8 cellular contexts compared by ENCODE assay signal in the genomic region with DNA sequence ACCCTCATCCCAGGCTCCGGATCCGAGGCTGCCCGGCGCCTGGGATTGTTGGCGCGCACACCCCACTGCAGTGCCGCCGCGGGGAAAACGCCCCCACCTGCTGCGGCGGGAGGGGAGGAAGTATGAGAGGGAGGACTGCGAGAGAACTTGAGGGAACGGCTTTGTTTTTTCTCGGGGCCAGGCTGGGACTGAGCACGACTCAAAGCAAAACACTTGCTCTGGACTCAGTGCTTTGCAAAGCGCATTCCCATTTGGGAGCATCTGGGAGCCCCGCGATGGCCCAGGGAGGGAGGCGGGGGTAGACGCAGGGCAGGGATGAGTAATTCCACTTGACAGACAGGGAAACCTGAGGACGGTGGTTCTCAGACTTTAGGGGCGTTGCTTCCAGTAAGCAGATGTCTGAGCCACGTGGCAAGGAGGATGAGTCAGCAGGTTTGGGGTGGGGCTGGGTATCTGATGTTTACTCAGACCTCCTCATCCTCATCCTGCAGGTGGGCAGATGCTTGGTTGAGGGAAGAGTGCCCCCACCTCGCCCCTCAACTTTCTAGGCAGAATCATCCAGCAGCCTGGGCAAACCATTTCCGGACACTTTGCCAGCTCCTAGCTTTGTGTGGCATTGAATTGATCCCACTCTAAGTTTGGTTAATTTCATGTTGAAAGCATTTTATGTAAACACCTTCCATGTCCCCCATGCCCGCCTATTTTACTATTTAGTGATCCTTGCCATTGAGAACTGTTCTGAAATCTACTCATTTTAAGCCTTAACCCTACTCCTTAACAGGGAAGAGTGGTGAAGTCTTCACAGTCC. TPM values are rescaled to one million over a fixed set of nuclear protein-coding genes. Genes with fewer than 3 reads are reported as not detected.
DNase-seq lines count a peak whose midpoint lies in the region; ATAC-seq and TF ChIP-seq lines count a peak whose summit lies in the region.

No MANE protein-coding gene starts in this region.

- peak overlapping the region; percentile 95 for H3K4me3 Mint-ChIP-seq in activated T-helper 1 cell treated with anti-CD3 and anti-CD28 coated beads, Interleukin-12 subunit alpha, Interleukin-12 subunit beta, Interleukin-2, Interleukin-4 antibody, amounts not matched to agents 30 ng/mL and 10 ng/mL and 1 ng/mL, durations not matched to agents 14 hours and 24 hours and 36 hours
- H3K4me3 Mint-ChIP-seq in osteocyte (ENCODE audit: unreplicated experiment) = peak overlapping the region; percentile 71

- ATAC-seq in GM19035 (IDR thresholded peaks at IDR 0.05; ENCODE audit: unreplicated experiment) = peak; percentile 59

- H3K9me3 ChIP-seq in Peyer's patch (no peaks in the 10 kb centered on the region), tibial nerve (no peaks in the 10 kb centered on the region)

- TF ChIP-seq POLR2A in Peyer's patch (IDR thresholded peaks at IDR 0.05) (no peak), tibial nerve (IDR thresholded peaks at IDR 0.05) (no peak)

- no peaks in the 10 kb centered on the region for H3K36me3 ChIP-seq in Peyer's patch
- no peaks in the 10 kb centered on the region for H3K36me3 ChIP-seq in tibial nerve

- TF ChIP-seq EP300 in tibial nerve (IDR thresholded peaks at IDR 0.05) = no peak

- H3K36me3 Mint-ChIP-seq in activated T-helper 1 cell treated with anti-CD3 and anti-CD28 coated beads, Interleukin-12 subunit alpha, Interleukin-12 subunit beta, Interleukin-2, Interleukin-4 antibody, amounts not matched to agents 30 ng/mL and 10 ng/mL and 1 ng/mL, durations not matched to agents 14 hours and 24 hours and 36 hours (ENCODE audit: low read depth) = peaks cover 18% of the 10 kb centered on the region
- no peaks in the 10 kb centered on the region for H3K36me3 Mint-ChIP-seq in osteocyte (ENCODE audit: unreplicated experiment)

- no peaks in the 10 kb centered on the region for H3K9me3 Mint-ChIP-seq in activated T-helper 1 cell treated with anti-CD3 and anti-CD28 coated beads, Interleukin-12 subunit alpha, Interleukin-12 subunit beta, Interleukin-2, Interleukin-4 antibody, amounts not matched to agents 30 ng/mL and 10 ng/mL and 1 ng/mL, durations not matched to agents 14 hours and 24 hours and 36 hours
- H3K9me3 Mint-ChIP-seq in osteocyte (ENCODE audit: unreplicated experiment) = no peaks in the 10 kb centered on the region

- DNase-seq in AG08396 (ENCODE audit: low spot score) = peak; percentile 87
- DNase-seq in Jurkat, Clone E6-1 (ENCODE audit: low read depth, low spot score) = peak; percentile 84
- DNase-seq in Peyer's patch = peak in 2 of 3 donors; percentile 85
- DNase-seq in activated T-helper 1 cell treated with anti-CD3 and anti-CD28 coated beads, Interleukin-12 subunit alpha, Interleukin-12 subunit beta, Interleukin-2, Interleukin-4 antibody, amounts not matched to agents 30 ng/mL and 10 ng/mL and 1 ng/mL, durations not matched to agents 14 hours and 24 hours and 36 hours (ENCODE audit: low spot score) = peak; percentile 78
- peak; percentile 84 for DNase-seq in fibroblast of pulmonary artery (ENCODE audit: low read depth)
- DNase-seq in osteocyte (ENCODE audit: extremely low spot score, unreplicated experiment) = peak; percentile 90
- DNase-seq in tibial nerve (ENCODE audit: low spot score in 2 of 2) = peak in 1 of 2 donors; percentile 16

- peak overlapping the region; percentile 54 for H3K4me3 ChIP-seq in Jurkat, Clone E6-1 (ENCODE audit: low read length)
- H3K4me3 ChIP-seq in Peyer's patch (peak overlapping the region; percentile 31 to 52 (median 44)), fibroblast of pulmonary artery (replicated peaks; ENCODE audit: low read depth, low read length) (peak overlapping the region; percentile 37), tibial nerve (peak overlapping the region in 3 of 4 donors; percentile 2 to 38 (median 17))

- peaks cover 46% of the 10 kb centered on the region for H3K4me1 Mint-ChIP-seq in activated T-helper 1 cell treated with anti-CD3 and anti-CD28 coated beads, Interleukin-12 subunit alpha, Interleukin-12 subunit beta, Interleukin-2, Interleukin-4 antibody, amounts not matched to agents 30 ng/mL and 10 ng/mL and 1 ng/mL, durations not matched to agents 14 hours and 24 hours and 36 hours (ENCODE audit: low read depth)
- peaks cover 19% of the 10 kb centered on the region for H3K4me1 Mint-ChIP-seq in osteocyte (ENCODE audit: unreplicated experiment)

- 5 to 6% methylated on average over 25 to 27 of the region's 27 CpGs for WGBS in tibial nerve, 2 donors

- H3K27ac Mint-ChIP-seq in activated T-helper 1 cell treated with anti-CD3 and anti-CD28 coated beads, Interleukin-12 subunit alpha, Interleukin-12 subunit beta, Interleukin-2, Interleukin-4 antibody, amounts not matched to agents 30 ng/mL and 10 ng/mL and 1 ng/mL, durations not matched to agents 14 hours and 24 hours and 36 hours = peak overlapping the region; percentile 89
- peak overlapping the region; percentile 84 for H3K27ac Mint-ChIP-seq in osteocyte (ENCODE audit: unreplicated experiment)

- peaks cover 9% of the 10 kb centered on the region for H3K27me3 Mint-ChIP-seq in activated T-helper 1 cell treated with anti-CD3 and anti-CD28 coated beads, Interleukin-12 subunit alpha, Interleukin-12 subunit beta, Interleukin-2, Interleukin-4 antibody, amounts not matched to agents 30 ng/mL and 10 ng/mL and 1 ng/mL, durations not matched to agents 14 hours and 24 hours and 36 hours (ENCODE audit: insufficient read depth)
- peaks cover 30% of the 10 kb centered on the region for H3K27me3 Mint-ChIP-seq in osteocyte (ENCODE audit: unreplicated experiment)

- TF ChIP-seq CTCF in Peyer's patch (IDR thresholded peaks at IDR 0.05) (no peak), fibroblast of pulmonary artery (IDR thresholded peaks at IDR 0.05; ENCODE audit: low read length, missing control alignments) (no peak), osteocyte (IDR thresholded peaks at IDR 0.05) (no peak), tibial nerve (IDR thresholded peaks at IDR 0.05) (no peak)

- peak overlapping the region in 1 of 4 donors; percentile 59 for H3K27ac ChIP-seq in Peyer's patch
- H3K27ac ChIP-seq in tibial nerve = peak overlapping the region in 1 of 4 donors; percentile 14

- intact Hi-C loops in activated T-helper 1 cell treated with anti-CD3 and anti-CD28 coated beads, Interleukin-12 subunit alpha, Interleukin-12 subunit beta, Interleukin-2, Interleukin-4 antibody, amounts not matched to agents 30 ng/mL and 10 ng/mL and 1 ng/mL, durations not matched to agents 14 hours and 24 hours and 36 hours (cut with micrococcal nuclease) = loop anchor here (1.0 kb wide), 4 partner anchors 13 to 228 kb away; partner anchors contain the start of genes HPS4, SRRD and TPST2

- H3K27me3 ChIP-seq in Peyer's patch = peaks cover 0 to 12% of the 10 kb centered on the region in 2 donors
- H3K27me3 ChIP-seq in tibial nerve = peaks cover 6 to 87% of the 10 kb centered on the region in 2 donors

- H3K4me1 ChIP-seq in Peyer's patch = peaks cover 0 to 16% (median 4%) of the 10 kb centered on the region in 4 donors
- peaks cover 0 to 25% (median 19%) of the 10 kb centered on the region in 4 donors for H3K4me1 ChIP-seq in tibial nerve

RNA-seq across cellular contexts. Expression of gene MIAT, which starts 1.5 kb away (rescaled TPM):
- 5.9 TPM for polyA plus RNA-seq in Jurkat, Clone E6-1 (2012; ENCODE audit: insufficient read depth, insufficient read length)
- total RNA-seq in Peyer's patch (10 to 100 TPM in 1 of 4 donors, 1 to 10 TPM in 3; 2.5 to 31.4 (median 5.9) TPM), osteocyte (1.9 and 3.3 TPM in 2 replicates), tibial nerve (1 to 10 TPM in 1 of 4 donors, under 1 TPM in 3; 0.42 to 1.5 (median 0.62) TPM)
- total RNA-seq in activated T-helper 1 cell treated with anti-CD3 and anti-CD28 coated beads, Interleukin-12 subunit alpha, Interleukin-12 subunit beta, Interleukin-2, Interleukin-4 antibody, amounts not matched to agents 30 ng/mL and 10 ng/mL and 1 ng/mL, durations not matched to agents 14 hours and 24 hours and 36 hours = 37.9 and 39.8 TPM in 2 replicates

RNA-seq across cellular contexts. Expression of gene CRYBA4, which starts 37.1 kb away (rescaled TPM):
- polyA plus RNA-seq in Jurkat, Clone E6-1 (2012; ENCODE audit: insufficient read depth, insufficient read length) = not detected
- total RNA-seq in Peyer's patch (not detected), osteocyte (not detected in 2 replicates), tibial nerve (not detected)
- total RNA-seq in activated T-helper 1 cell treated with anti-CD3 and anti-CD28 coated beads, Interleukin-12 subunit alpha, Interleukin-12 subunit beta, Interleukin-2, Interleukin-4 antibody, amounts not matched to agents 30 ng/mL and 10 ng/mL and 1 ng/mL, durations not matched to agents 14 hours and 24 hours and 36 hours = not detected in 2 replicates

RNA-seq across cellular contexts. Expression of gene CRYBB1, which starts 41.0 kb away (rescaled TPM):
- not detected for polyA plus RNA-seq in Jurkat, Clone E6-1 (2012; ENCODE audit: insufficient read depth, insufficient read length)
- total RNA-seq in Peyer's patch = not detected
- total RNA-seq in activated T-helper 1 cell treated with anti-CD3 and anti-CD28 coated beads, Interleukin-12 subunit alpha, Interleukin-12 subunit beta, Interleukin-2, Interleukin-4 antibody, amounts not matched to agents 30 ng/mL and 10 ng/mL and 1 ng/mL, durations not matched to agents 14 hours and 24 hours and 36 hours = not detected in 2 replicates
- total RNA-seq in osteocyte = not detected in 2 replicates
- total RNA-seq in tibial nerve = 1 to 10 TPM in 3 of 4 donors, under 1 TPM in 1; 0.84 to 4.8 (median 1.8) TPM
